In genomic region chr11:16373768-16374167, GRCh38 we compare ENCODE assay signal across 36 cellular contexts. TPM values are rescaled to one million over a fixed set of nuclear protein-coding genes. Genes with fewer than 3 reads are reported as not detected.
"Had no signal": no experiment of that assay in that cellular context is flagged by ENCODE, and none has a peak within 500 bp of the region (broad histone marks: within the 10 kb centered on the region; RNA-seq: fewer than 3 reads in every experiment).

No MANE protein-coding gene starts in this region.

- DNase-seq: Karpas-422, Kasumi-1, MG63, MM.1S, MV-4-11, NCI-H1048, NCI-H1092, NCI-H1092 treated with DMSO at 0.1 percent for 48 hours, NCI-H1105, NCI-H1105 treated with DMSO at 0.1 percent for 48 hours, NCI-H1417, NCI-H1417 treated with DMSO at 0.1 percent for 48 hours, NCI-H1436, NCI-H1436 treated with DMSO at 0.1 percent for 48 hours, NCI-H146, NCI-H1694, NCI-H1694 treated with DMSO at 0.1 percent for 48 hours, NCI-H187, NCI-H187 treated with DMSO at 0.1 percent for 48 hours, NCI-H1930, NCI-H2029, NCI-H2029 treated with DMSO at 0.1 percent for 48 hours, NCI-H2081, NCI-H2081 treated with DMSO at 0.1 percent for 48 hours, NCI-H2107, NCI-H2171, NCI-H2171 treated with DMSO at 0.1 percent for 48 hours, NCI-H2227 treated with DMSO at 0.1 percent for 48 hours, NCI-H226, NCI-H345, NCI-H446, NCI-H446 treated with DMSO at 0.1 percent for 48 hours, NCI-H510A, NCI-H510A treated with DMSO at 0.1 percent for 48 hours, NCI-H524 had no signal

- H3K27me3 ChIP-seq: MG63 had no signal

- H3K9me3 ChIP-seq: MG63 had no signal

- H3K4me3 ChIP-seq: MG63 had no signal

- H3K36me3 ChIP-seq: MG63 had no signal

RNA-seq across cellular contexts. Expression of gene SOX6, which starts 17.4 kb away (rescaled TPM):
- total RNA-seq: M059J had no signal
